ENCODE assay signal across 10 cellular contexts in the genomic region with DNA sequence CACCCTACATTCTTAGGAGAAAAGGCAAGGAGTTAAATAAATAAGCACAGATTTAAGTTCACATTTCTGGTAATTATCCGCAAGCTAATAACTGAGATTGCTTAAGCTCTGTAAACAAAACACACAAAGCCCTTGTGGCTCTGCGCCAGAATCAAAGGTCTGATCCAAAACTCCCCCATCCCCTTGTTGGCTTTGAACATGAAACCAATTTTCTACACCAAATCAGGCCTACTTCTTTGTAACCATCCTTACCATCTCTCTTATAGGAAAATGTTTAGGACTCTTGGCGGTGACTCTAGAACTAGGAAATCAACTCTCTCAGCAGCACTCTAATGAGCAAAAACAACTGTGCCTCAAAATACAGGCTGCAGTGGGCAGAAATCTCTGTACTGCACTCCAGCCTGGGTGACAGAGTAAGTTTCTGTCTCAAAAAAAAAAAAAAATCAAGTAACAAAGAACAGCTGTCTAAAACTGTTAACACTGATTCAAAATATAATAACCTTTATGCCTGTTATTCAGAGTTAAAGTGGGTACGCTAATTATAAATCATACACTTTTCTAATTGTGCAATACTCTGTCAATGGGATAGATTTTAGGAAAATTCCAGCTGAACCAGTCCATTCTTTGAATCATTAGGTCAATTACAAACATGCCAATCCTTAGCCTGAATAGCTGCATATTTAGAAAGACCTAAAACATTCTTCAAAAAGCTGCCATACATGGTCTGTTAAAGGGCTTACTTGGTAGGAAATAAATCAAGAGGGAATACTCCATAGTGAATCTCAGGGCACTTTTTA. TPM values are rescaled to one million over a fixed set of nuclear protein-coding genes. Genes with fewer than 3 reads are reported as not detected.
DNase-seq lines count a peak whose midpoint lies in the region; ATAC-seq and TF ChIP-seq lines count a peak whose summit lies in the region.
"Had no signal": no experiment of that assay in that cellular context is flagged by ENCODE, and none has a peak within 500 bp of the region (broad histone marks: within the 10 kb centered on the region; RNA-seq: fewer than 3 reads in every experiment).

No MANE protein-coding gene starts in this region.

- ATAC-seq in GM18858 (IDR thresholded peaks at IDR 0.05; ENCODE audit: unreplicated experiment), result no peak
- no peak for ATAC-seq in stimulated activated naive B cell treated with anti-CD40 and anti-IgM and Interleukin-4, amounts not matched to agents 10 μg/mL and 1 μg/mL and 100 μg/mL, for 72 hours (replicated peaks)
- ATAC-seq: activated T-helper 17 cell treated with anti-CD3 and anti-CD28 coated beads, Interleukin-2, amount 50 U/mL, for 72 hours had no signal

- H3K4me3 ChIP-seq in fibroblast of the aortic adventitia (ENCODE audit: low read depth, low read length) (no peak overlapping the region), skeletal muscle satellite cell (ENCODE audit: low read length) (no peak overlapping the region)

- H3K4me2 ChIP-seq in skeletal muscle satellite cell (ENCODE audit: low read length), result no peak overlapping the region

- no peaks in the 10 kb centered on the region for H3K27me3 ChIP-seq in skeletal muscle satellite cell (ENCODE audit: control insufficient read depth, insufficient read depth, low read length)

- peaks cover 10 to 12% of the 10 kb centered on the region in 2 donors for H3K36me3 Mint-ChIP-seq in stimulated activated naive B cell treated with anti-CD40 and anti-IgM and Interleukin-4, amounts not matched to agents 10 μg/mL and 1 μg/mL and 100 μg/mL, for 72 hours

- peaks cover 7 to 14% of the 10 kb centered on the region in 2 donors for H3K4me1 Mint-ChIP-seq in stimulated activated naive B cell treated with anti-CD40 and anti-IgM and Interleukin-4, amounts not matched to agents 10 μg/mL and 1 μg/mL and 100 μg/mL, for 72 hours

- no peaks in the 10 kb centered on the region for H3K27me3 Mint-ChIP-seq in stimulated activated naive B cell treated with anti-CD40 and anti-IgM and Interleukin-4, amounts not matched to agents 10 μg/mL and 1 μg/mL and 100 μg/mL, for 72 hours
- H3K27me3 Mint-ChIP-seq: activated T-helper 17 cell treated with anti-CD3 and anti-CD28 coated beads, Interleukin-2, amount 50 U/mL, for 72 hours had no signal

- peaks cover 49% of the 10 kb centered on the region for H3K4me1 ChIP-seq in skeletal muscle satellite cell (ENCODE audit: control insufficient read depth, insufficient read depth, low read length)

- TF ChIP-seq CTCF in fibroblast of the aortic adventitia (IDR thresholded peaks at IDR 0.05; ENCODE audit: insufficient read depth, low read length), result no peak

- no peak overlapping the region for H3K4me3 Mint-ChIP-seq in stimulated activated naive B cell treated with anti-CD40 and anti-IgM and Interleukin-4, amounts not matched to agents 10 μg/mL and 1 μg/mL and 100 μg/mL, for 72 hours
- H3K4me3 Mint-ChIP-seq: activated T-helper 17 cell treated with anti-CD3 and anti-CD28 coated beads, Interleukin-2, amount 50 U/mL, for 72 hours had no signal

- no peaks in the 10 kb centered on the region for H3K9me3 ChIP-seq in skeletal muscle satellite cell (replicated peaks; ENCODE audit: low read length)

- peak overlapping the region; percentile 52 for H3K9ac ChIP-seq in skeletal muscle satellite cell (ENCODE audit: low read depth, low read length)

- no peak overlapping the region for H3K27ac Mint-ChIP-seq in stimulated activated naive B cell treated with anti-CD40 and anti-IgM and Interleukin-4, amounts not matched to agents 10 μg/mL and 1 μg/mL and 100 μg/mL, for 72 hours
- H3K27ac Mint-ChIP-seq: activated T-helper 17 cell treated with anti-CD3 and anti-CD28 coated beads, Interleukin-2, amount 50 U/mL, for 72 hours had no signal

- peak; percentile 74 for DNase-seq in HCEC 1CT
- peak; percentile 48 for DNase-seq in NCI-H82 treated with DMSO at 0.1 percent for 48 hours (lab: John Stamatoyannopoulos, UW; ENCODE audit: unreplicated experiment)
- DNase-seq in fibroblast of the aortic adventitia (ENCODE audit: low read depth), result peak; percentile 52
- DNase-seq in OCI-M2 (lab: John Stamatoyannopoulos, UW; ENCODE audit: unreplicated experiment), result no peak
- DNase-seq in stimulated activated naive B cell treated with anti-CD40 and anti-IgM and Interleukin-4, amounts not matched to agents 10 μg/mL and 1 μg/mL and 100 μg/mL, for 72 hours, result no peak
- DNase-seq: central memory CD4-positive, alpha-beta T cell; NCI-H187 treated with DMSO at 0.1 percent for 48 hours had no signal

- H3K9me3 Mint-ChIP-seq in stimulated activated naive B cell treated with anti-CD40 and anti-IgM and Interleukin-4, amounts not matched to agents 10 μg/mL and 1 μg/mL and 100 μg/mL, for 72 hours, result peaks cover 0 to 1% of the 10 kb centered on the region in 2 donors
- H3K9me3 Mint-ChIP-seq: activated T-helper 17 cell treated with anti-CD3 and anti-CD28 coated beads, Interleukin-2, amount 50 U/mL, for 72 hours had no signal

- H3K36me3 ChIP-seq in skeletal muscle satellite cell (ENCODE audit: insufficient read depth, low read length), result no peaks in the 10 kb centered on the region

RNA-seq across cellular contexts. Expression of a gene that starts 25.7 kb away (rescaled TPM):
- 20.4 and 21.4 TPM in 2 replicates for total RNA-seq in fibroblast of the aortic adventitia (ENCODE audit: low replicate concordance)
- 17.9 and 21.0 TPM in 2 replicates for total RNA-seq in skeletal muscle satellite cell (2012; rRNA removed)

Comparison
In these comparisons a context has a peak if more than half of its experiments do, and no peak if none do; other contexts are left out.
1. DNase-seq: peak in HCEC 1CT (single experiment), NCI-H82 treated with DMSO at 0.1 percent for 48 hours (single experiment) and fibroblast of the aortic adventitia (single experiment); none in OCI-M2 (single experiment) and stimulated activated naive B cell treated with anti-CD40 and anti-IgM and Interleukin-4, amounts not matched to agents 10 μg/mL and 1 μg/mL and 100 μg/mL, for 72 hours (single experiment).